ENCODE assay signal across 10 cellular contexts in the genomic region with DNA sequence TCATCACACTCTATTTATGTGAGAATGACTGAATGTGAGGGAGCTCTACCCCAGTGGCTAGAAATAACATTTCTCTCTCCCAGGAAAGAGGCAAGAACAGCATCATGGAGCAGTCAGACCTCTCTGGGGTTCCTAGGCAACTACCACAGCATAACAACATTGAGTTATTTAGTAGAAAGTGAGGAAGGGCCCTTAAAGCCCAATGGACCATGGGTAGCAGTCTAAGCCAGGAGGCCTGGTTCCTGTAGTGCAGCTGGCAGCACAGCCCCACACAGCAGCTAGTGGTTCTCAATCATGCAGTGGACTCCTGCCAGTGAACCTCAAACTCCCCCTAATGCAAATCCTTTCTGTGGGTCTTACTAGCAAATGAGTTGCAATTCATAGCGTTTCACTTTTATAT. TPM values are rescaled to one million over a fixed set of nuclear protein-coding genes. Genes with fewer than 3 reads are reported as not detected.
DNase-seq lines count a peak whose midpoint lies in the region; ATAC-seq and TF ChIP-seq lines count a peak whose summit lies in the region.
"Had no signal": no experiment of that assay in that cellular context is flagged by ENCODE, and none has a peak within 500 bp of the region (broad histone marks: within the 10 kb centered on the region; RNA-seq: fewer than 3 reads in every experiment).

No MANE protein-coding gene starts in this region.

- H3K36me3 Mint-ChIP-seq in CD4-positive, CD25-positive, alpha-beta regulatory T cell, result no peaks in the 10 kb centered on the region
- peaks cover 16% of the 10 kb centered on the region for H3K36me3 Mint-ChIP-seq in activated CD8-positive, alpha-beta T cell treated with anti-CD3 and anti-CD28 coated beads for 36 hours (ENCODE audit: low read depth)

- no peak for TF ChIP-seq CTCF in activated CD8-positive, alpha-beta T cell treated with anti-CD3 and anti-CD28 coated beads for 36 hours (IDR thresholded peaks at IDR 0.05)
- TF ChIP-seq CTCF in GM10266 (IDR thresholded peaks at IDR 0.05; ENCODE audit: control insufficient read depth, insufficient read depth, low read depth, missing control alignments), result no peak

- no peaks in the 10 kb centered on the region for H3K9me3 ChIP-seq in CD4-positive, CD25-positive, alpha-beta regulatory T cell (ENCODE audit: control insufficient read depth in 2 of 2, low read length in 2 of 2)
- H3K9me3 ChIP-seq: ascending aorta, upper lobe of left lung had no signal

- H3K27ac ChIP-seq in CD4-positive, CD25-positive, alpha-beta regulatory T cell (ENCODE audit: insufficient read depth, low read length, poor library complexity, severe bottlenecking), result no peak overlapping the region
- H3K27ac ChIP-seq: ascending aorta, upper lobe of left lung had no signal

- no peaks in the 10 kb centered on the region for H3K36me3 ChIP-seq in CD4-positive, CD25-positive, alpha-beta regulatory T cell (ENCODE audit: control insufficient read depth, insufficient read depth, low read length)
- H3K36me3 ChIP-seq: ascending aorta, upper lobe of left lung had no signal

- POLR2A ChIA-PET in activated CD8-positive, alpha-beta T cell treated with anti-CD3 and anti-CD28 coated beads for 36 hours (lab: Charles Lee), result no interaction called here

- peak overlapping the region in 1 of 3 donors; percentile 80 for H3K27ac Mint-ChIP-seq in CD4-positive, CD25-positive, alpha-beta regulatory T cell
- peak overlapping the region; percentile 84 for H3K27ac Mint-ChIP-seq in activated CD8-positive, alpha-beta T cell treated with anti-CD3 and anti-CD28 coated beads for 36 hours

- H3K4me3 Mint-ChIP-seq in CD4-positive, CD25-positive, alpha-beta regulatory T cell, result peak overlapping the region in 1 of 4 donors; percentile 11
- H3K4me3 Mint-ChIP-seq in activated CD8-positive, alpha-beta T cell treated with anti-CD3 and anti-CD28 coated beads for 36 hours, result no peak overlapping the region

- no peaks in the 10 kb centered on the region for H3K9me3 Mint-ChIP-seq in CD4-positive, CD25-positive, alpha-beta regulatory T cell
- no peaks in the 10 kb centered on the region for H3K9me3 Mint-ChIP-seq in activated CD8-positive, alpha-beta T cell treated with anti-CD3 and anti-CD28 coated beads for 36 hours

- DNase-seq in CD4-positive, CD25-positive, alpha-beta regulatory T cell, result no peak
- DNase-seq in activated CD8-positive, alpha-beta T cell treated with anti-CD3 and anti-CD28 coated beads for 36 hours, result peak; percentile 71
- peak; percentile 38 for DNase-seq in myocyte (ENCODE audit: low read depth)
- no peak for DNase-seq in GM10266 (ENCODE audit: extremely low spot score)
- DNase-seq in GM19240 (ENCODE audit: insufficient read length, low spot score), result no peak
- no peak for DNase-seq in DMS153 treated with DMSO at 0.1 percent for 48 hours (lab: John Stamatoyannopoulos, UW; ENCODE audit: unreplicated experiment)
- DNase-seq: upper lobe of left lung had no signal

- intact Hi-C loops in activated CD8-positive, alpha-beta T cell treated with anti-CD3 and anti-CD28 coated beads for 36 hours (cut with micrococcal nuclease), result loop anchor here (5.0 kb wide), 1 partner anchor 184 kb away; a partner anchor contains a TSS

- H3K4me1 ChIP-seq in CD4-positive, CD25-positive, alpha-beta regulatory T cell (ENCODE audit: control insufficient read depth, insufficient read depth, low read length, poor library complexity, severe bottlenecking), result peaks cover 7% of the 10 kb centered on the region
- H3K4me1 ChIP-seq: ascending aorta, upper lobe of left lung had no signal

- peaks cover 7 to 35% (median 23%) of the 10 kb centered on the region in 4 donors for H3K4me1 Mint-ChIP-seq in CD4-positive, CD25-positive, alpha-beta regulatory T cell
- peaks cover 59% of the 10 kb centered on the region for H3K4me1 Mint-ChIP-seq in activated CD8-positive, alpha-beta T cell treated with anti-CD3 and anti-CD28 coated beads for 36 hours (ENCODE audit: low read depth)

- CTCF ChIA-PET in activated CD8-positive, alpha-beta T cell treated with anti-CD3 and anti-CD28 coated beads for 36 hours (lab: Charles Lee), result interaction anchor here (0.8 to 1.6 kb wide), 10 partner anchors 10 to 254 kb away, joined by 3 to 7 read pairs (median 3); no protein-coding TSS in a partner anchor

- peak; percentile 29 to 50 for ATAC-seq in CD4-positive, CD25-positive, alpha-beta regulatory T cell (ENCODE audit: low read depth in 2 of 2)
- ATAC-seq in HG02759 (IDR thresholded peaks at IDR 0.05; ENCODE audit: unreplicated experiment) (peak; percentile 65), GM18520 (IDR thresholded peaks at IDR 0.05; ENCODE audit: unreplicated experiment) (no peak)
- ATAC-seq in activated CD8-positive, alpha-beta T cell treated with anti-CD3 and anti-CD28 coated beads for 36 hours, result peak; percentile 90

- no peaks in the 10 kb centered on the region for H3K27me3 Mint-ChIP-seq in CD4-positive, CD25-positive, alpha-beta regulatory T cell
- no peaks in the 10 kb centered on the region for H3K27me3 Mint-ChIP-seq in activated CD8-positive, alpha-beta T cell treated with anti-CD3 and anti-CD28 coated beads for 36 hours

- H3K27me3 ChIP-seq in CD4-positive, CD25-positive, alpha-beta regulatory T cell (ENCODE audit: control insufficient read depth, insufficient read depth, low read length), result no peaks in the 10 kb centered on the region
- H3K27me3 ChIP-seq: ascending aorta, upper lobe of left lung had no signal

- H3K4me3 ChIP-seq in CD4-positive, CD25-positive, alpha-beta regulatory T cell (ENCODE audit: low read depth, low read length), result no peak overlapping the region
- H3K4me3 ChIP-seq: ascending aorta, upper lobe of left lung had no signal

RNA-seq across cellular contexts. Expression of a gene that starts 55.3 kb away (rescaled TPM):
- total RNA-seq in CD4-positive, CD25-positive, alpha-beta regulatory T cell, result 0.86 TPM
- polyA plus RNA-seq in CD4-positive, CD25-positive, alpha-beta regulatory T cell, result 1 to 10 TPM in 3 of 4 donors, under 1 TPM in 1; 0.75 to 4.4 (median 1.6) TPM
- total RNA-seq in activated CD8-positive, alpha-beta T cell treated with anti-CD3 and anti-CD28 coated beads for 36 hours, result 1 to 10 TPM; 8.4 to 9.9 TPM
- 1.6 and 8.4 TPM in 2 replicates for total RNA-seq in myocyte
- polyA plus RNA-seq in myocyte (2012), result 1.0 TPM

Comparison
In these comparisons a context has a peak if more than half of its experiments do, and no peak if none do; other contexts are left out.
1. DNase-seq: peak in activated CD8-positive, alpha-beta T cell treated with anti-CD3 and anti-CD28 coated beads for 36 hours (single experiment) and myocyte (single experiment); none in CD4-positive, CD25-positive, alpha-beta regulatory T cell (0 of 3), GM10266 (single experiment), GM19240 (single experiment) and DMS153 treated with DMSO at 0.1 percent for 48 hours (single experiment).